19 cellular contexts compared by ENCODE assay signal in the genomic region with DNA sequence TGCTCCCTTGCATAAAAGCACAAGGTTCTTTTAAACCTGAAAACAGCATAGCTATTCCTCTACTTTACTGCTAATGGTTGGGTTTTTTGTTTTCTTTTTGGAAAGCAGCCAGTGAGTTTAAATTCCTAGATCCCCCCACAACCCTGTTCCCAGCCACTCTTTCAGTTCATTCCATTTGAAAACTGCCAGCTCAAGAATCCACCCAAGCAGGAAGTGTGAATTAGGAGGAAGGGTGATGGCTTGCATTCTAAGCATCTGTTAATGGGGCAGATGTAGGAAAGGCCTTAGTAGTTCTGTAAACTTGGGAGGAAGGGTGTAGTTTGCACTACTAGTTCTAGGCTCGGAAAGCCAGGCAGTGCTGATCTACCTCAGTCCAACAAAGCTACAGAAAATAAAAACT.
DNase-seq lines count a peak whose midpoint lies in the region; TF ChIP-seq lines count a peak whose summit lies in the region.
"Had no signal": no experiment of that assay in that cellular context is flagged by ENCODE, and none has a peak within 500 bp of the region (broad histone marks: within the 10 kb centered on the region; RNA-seq: fewer than 3 reads in every experiment).

No MANE protein-coding gene starts in this region.

- no peaks in the 10 kb centered on the region for H3K79me2 ChIP-seq in neural progenitor cell (ENCODE audit: low read depth)

- DNase-seq in Ammon's horn (ENCODE audit: low spot score) = peak; percentile 29
- DNase-seq in chondrocyte (ENCODE audit: low spot score) = no peak
- DNase-seq in left kidney (ENCODE audit: low read depth, low spot score) = peak; percentile 27
- DNase-seq in neural progenitor cell (ENCODE audit: low spot score) = no peak
- no peak for DNase-seq in RKO (ENCODE audit: low spot score)
- DNase-seq in GM10266 (ENCODE audit: extremely low spot score) = no peak
- DNase-seq in mucosa of gallbladder (ENCODE audit: low spot score) = no peak
- DNase-seq in superior temporal gyrus (ENCODE audit: extremely low spot score) = no peak
- DNase-seq: C1 segment of cervical spinal cord, DND-41, GDM1, GM23248, KBM-7, MV-4-11, NCI-H1436 treated with DMSO at 0.1 percent for 48 hours, NCI-H2081, NCI-H510A, NCI-H774, PC-9 had no signal

- no peak overlapping the region for H3K4me3 ChIP-seq in neural progenitor cell
- H3K4me3 ChIP-seq: GM23248, PC-9 had no signal

- H3F3A ChIP-seq in neural progenitor cell (ENCODE audit: low read depth) = no peaks in the 10 kb centered on the region

- no peaks in the 10 kb centered on the region for H3K9me3 ChIP-seq in neural progenitor cell (ENCODE audit: low read depth)

- no peak overlapping the region for H3K4me3 Mint-ChIP-seq in chondrocyte (ENCODE audit: unreplicated experiment)
- H3K4me3 Mint-ChIP-seq in neural progenitor cell = no peak overlapping the region

- TF ChIP-seq CTCF in chondrocyte (IDR thresholded peaks at IDR 0.05) (no peak), neural progenitor cell (IDR thresholded peaks at IDR 0.05) (no peak), GM10266 (IDR thresholded peaks at IDR 0.05; ENCODE audit: control insufficient read depth, insufficient read depth, low read depth, missing control alignments) (no peak)

- H3K27me3 Mint-ChIP-seq in chondrocyte (ENCODE audit: low read depth) = no peaks in the 10 kb centered on the region
- peaks cover 2% of the 10 kb centered on the region for H3K27me3 Mint-ChIP-seq in neural progenitor cell (ENCODE audit: insufficient read depth, low read depth)

- peak overlapping the region; percentile 38 for H3K27ac Mint-ChIP-seq in chondrocyte (ENCODE audit: unreplicated experiment)
- peak overlapping the region; percentile 60 for H3K27ac Mint-ChIP-seq in neural progenitor cell

- no peaks in the 10 kb centered on the region for H3K27me3 ChIP-seq in neural progenitor cell

- H3K27ac ChIP-seq in neural progenitor cell = no peak overlapping the region
- H3K27ac ChIP-seq: GM23248, PC-9 had no signal

- peaks cover 4% of the 10 kb centered on the region for H3K9me3 Mint-ChIP-seq in chondrocyte (ENCODE audit: low read depth)
- H3K9me3 Mint-ChIP-seq in neural progenitor cell = no peaks in the 10 kb centered on the region

- H2AFZ ChIP-seq in neural progenitor cell (replicated peaks) = no peak overlapping the region
- H2AFZ ChIP-seq: GM23248, PC-9 had no signal

- H3K9ac ChIP-seq in neural progenitor cell = no peak overlapping the region
- H3K9ac ChIP-seq: GM23248 had no signal

- no peaks in the 10 kb centered on the region for H4K20me1 ChIP-seq in neural progenitor cell (ENCODE audit: low read depth)

- no peak overlapping the region for H3K4me2 ChIP-seq in neural progenitor cell
- H3K4me2 ChIP-seq: PC-9 had no signal

- H3K36me3 ChIP-seq in neural progenitor cell = no peaks in the 10 kb centered on the region

- no peaks in the 10 kb centered on the region for H3K4me1 ChIP-seq in neural progenitor cell

- H3K4me1 Mint-ChIP-seq in chondrocyte (ENCODE audit: low read depth) = peaks cover 12% of the 10 kb centered on the region
- peaks cover 19% of the 10 kb centered on the region for H3K4me1 Mint-ChIP-seq in neural progenitor cell

- peaks cover 2% of the 10 kb centered on the region for H3K36me3 Mint-ChIP-seq in chondrocyte (ENCODE audit: low read depth)
- H3K36me3 Mint-ChIP-seq in neural progenitor cell = no peaks in the 10 kb centered on the region

Comparison
In these comparisons a context has a peak if more than half of its experiments do, and no peak if none do; other contexts are left out.
1. DNase-seq: peak in Ammon's horn (single experiment) and left kidney (single experiment); none in chondrocyte (single experiment), neural progenitor cell (single experiment), RKO (single experiment), GM10266 (single experiment), mucosa of gallbladder (single experiment) and superior temporal gyrus (single experiment).